Comparison of ENCODE assay signal across 15 cellular contexts in genomic region chr4:126004936-126005335, GRCh38.
DNase-seq lines count a peak whose midpoint lies in the region; ATAC-seq and TF ChIP-seq lines count a peak whose summit lies in the region.
"Had no signal": no experiment of that assay in that cellular context is flagged by ENCODE, and none has a peak within 500 bp of the region (broad histone marks: within the 10 kb centered on the region; RNA-seq: fewer than 3 reads in every experiment).

No MANE protein-coding gene starts in this region.

- H3K9me3 Mint-ChIP-seq in activated naive CD8-positive, alpha-beta T cell treated with anti-CD3 and anti-CD28 coated beads for 36 hours = peaks cover 4% of the 10 kb centered on the region
- H3K9me3 Mint-ChIP-seq in activated CD4-positive, alpha-beta T cell treated with anti-CD3 and anti-CD28 coated beads, Interleukin-2, amount 10 ng/mL, durations not matched to agents 24 days and 14 days = no peaks in the 10 kb centered on the region
- H3K9me3 Mint-ChIP-seq in stimulated activated naive B cell treated with anti-CD40 and anti-IgM and Interleukin-4, amounts not matched to agents 10 μg/mL and 1 μg/mL and 100 μg/mL, for 72 hours = peaks cover 0 to 2% of the 10 kb centered on the region in 2 donors

- H3K4ac ChIP-seq in trophoblast cell (ENCODE audit: low read depth, low read length) = no peak overlapping the region

- TF ChIP-seq CTCF in RWPE2 (IDR thresholded peaks at IDR 0.05; ENCODE audit: poor library complexity, severe bottlenecking) = no peak

- H3K9me3 ChIP-seq in RWPE2 (ENCODE audit: severe bottlenecking) (no peaks in the 10 kb centered on the region), trophoblast cell (ENCODE audit: insufficient read depth, low read depth, low read length) (no peaks in the 10 kb centered on the region)
- H3K9me3 ChIP-seq: mucosa of descending colon had no signal

- H3K27ac ChIP-seq in RWPE2 (ENCODE audit: poor library complexity, severe bottlenecking) (no peak overlapping the region), trophoblast cell (ENCODE audit: low read depth, low read length) (no peak overlapping the region)

- no peaks in the 10 kb centered on the region for H3K36me3 ChIP-seq in RWPE2 (ENCODE audit: low read depth)
- H3K36me3 ChIP-seq in trophoblast cell (ENCODE audit: control insufficient read depth in 1 of 2, insufficient read depth in 2 of 2, low read length in 2 of 2) = no peaks in the 10 kb centered on the region

- H3K9ac ChIP-seq in trophoblast cell (ENCODE audit: low read length) = no peak overlapping the region

- no peak overlapping the region for H2BK12ac ChIP-seq in trophoblast cell (ENCODE audit: low read length)

- H3K27me3 ChIP-seq in RWPE2 (ENCODE audit: insufficient read depth, poor library complexity, severe bottlenecking) (no peaks in the 10 kb centered on the region), trophoblast cell (ENCODE audit: insufficient read depth, low read length) (no peaks in the 10 kb centered on the region)

- no peak overlapping the region for H4K91ac ChIP-seq in trophoblast cell (ENCODE audit: low read depth, low read length)

- H3K4me1 ChIP-seq in RWPE2 (ENCODE audit: insufficient read depth, poor library complexity, severe bottlenecking) (no peaks in the 10 kb centered on the region), trophoblast cell (ENCODE audit: control insufficient read depth in 1 of 2, insufficient read depth in 2 of 2, low read length in 2 of 2) (peaks cover 0 to 3% of the 10 kb centered on the region in 2 experiments)

- no peak overlapping the region for H4K12ac ChIP-seq in trophoblast cell (ENCODE audit: low read depth, low read length)

- no peak overlapping the region for H2BK5ac ChIP-seq in trophoblast cell (ENCODE audit: low read depth, low read length, poor library complexity)

- H2BK120ac ChIP-seq in trophoblast cell (ENCODE audit: insufficient read depth, low read length, poor library complexity) = no peak overlapping the region

- H3K4me2 ChIP-seq in trophoblast cell (ENCODE audit: low read length) = peak overlapping the region; percentile 33

- no peak overlapping the region for H3K14ac ChIP-seq in trophoblast cell (ENCODE audit: low read length)

- no peaks in the 10 kb centered on the region for H3K27me3 Mint-ChIP-seq in activated naive CD8-positive, alpha-beta T cell treated with anti-CD3 and anti-CD28 coated beads for 36 hours
- no peaks in the 10 kb centered on the region for H3K27me3 Mint-ChIP-seq in activated CD4-positive, alpha-beta T cell treated with anti-CD3 and anti-CD28 coated beads, Interleukin-2, amount 10 ng/mL, durations not matched to agents 24 days and 14 days
- no peaks in the 10 kb centered on the region for H3K27me3 Mint-ChIP-seq in stimulated activated naive B cell treated with anti-CD40 and anti-IgM and Interleukin-4, amounts not matched to agents 10 μg/mL and 1 μg/mL and 100 μg/mL, for 72 hours
- H3K27me3 Mint-ChIP-seq: activated B cell treated with CpG ODN at 0.5 μM for 24 hours; stimulated activated naive CD8-positive, alpha-beta T cell treated with anti-CD3 and anti-CD28 coated beads, Interleukin-15, amount 100 ng/mL, for 72 hours had no signal

- no peak overlapping the region for H4K8ac ChIP-seq in trophoblast cell (ENCODE audit: low read depth, low read length)

- no CpG with 5 or more reads among the region's 4 CpGs for WGBS in trophoblast cell (ENCODE audit: extremely low coverage, insufficient coverage, insufficient read length)

- H3K79me1 ChIP-seq in trophoblast cell (ENCODE audit: low read length) = no peaks in the 10 kb centered on the region

- H2AK5ac ChIP-seq in trophoblast cell (ENCODE audit: low read length) = no peak overlapping the region

- H3K18ac ChIP-seq in trophoblast cell (ENCODE audit: low read length) = no peak overlapping the region

- DNase-seq in GM03348 (ENCODE audit: low spot score) (peak; percentile 38), RWPE2 (ENCODE audit: low spot score) (no peak), fibroblast of peridontal ligament (ENCODE audit: extremely low read depth) (peak; percentile 59), trophoblast cell (peak; percentile 2), dedifferentiated amniotic fluid mesenchymal stem cell (ENCODE audit: extremely low spot score) (no peak)
- DNase-seq in activated naive CD8-positive, alpha-beta T cell treated with anti-CD3 and anti-CD28 coated beads for 36 hours = no peak
- no peak for DNase-seq in activated CD4-positive, alpha-beta T cell treated with anti-CD3 and anti-CD28 coated beads, Interleukin-2, amount 10 ng/mL, durations not matched to agents 24 days and 14 days
- no peak for DNase-seq in stimulated activated naive B cell treated with anti-CD40 and anti-IgM and Interleukin-4, amounts not matched to agents 10 μg/mL and 1 μg/mL and 100 μg/mL, for 72 hours
- DNase-seq: activated B cell treated with CpG ODN at 0.5 μM for 24 hours; activated T-cell treated with anti-CD3 and anti-CD28 coated beads for 4 hours; amygdala; effector CD4-positive, alpha-beta T cell; mucosa of descending colon; NCI-H1694; stimulated activated naive CD8-positive, alpha-beta T cell treated with anti-CD3 and anti-CD28 coated beads, Interleukin-15, amount 100 ng/mL, for 72 hours had no signal

- no peak overlapping the region for H3K27ac Mint-ChIP-seq in activated naive CD8-positive, alpha-beta T cell treated with anti-CD3 and anti-CD28 coated beads for 36 hours
- no peak overlapping the region for H3K27ac Mint-ChIP-seq in activated CD4-positive, alpha-beta T cell treated with anti-CD3 and anti-CD28 coated beads, Interleukin-2, amount 10 ng/mL, durations not matched to agents 24 days and 14 days
- H3K27ac Mint-ChIP-seq in stimulated activated naive B cell treated with anti-CD40 and anti-IgM and Interleukin-4, amounts not matched to agents 10 μg/mL and 1 μg/mL and 100 μg/mL, for 72 hours = no peak overlapping the region
- H3K27ac Mint-ChIP-seq: activated B cell treated with CpG ODN at 0.5 μM for 24 hours; stimulated activated naive CD8-positive, alpha-beta T cell treated with anti-CD3 and anti-CD28 coated beads, Interleukin-15, amount 100 ng/mL, for 72 hours had no signal

- H3K23ac ChIP-seq in trophoblast cell (ENCODE audit: low read length) = no peak overlapping the region

- no peaks in the 10 kb centered on the region for H3K36me3 Mint-ChIP-seq in activated naive CD8-positive, alpha-beta T cell treated with anti-CD3 and anti-CD28 coated beads for 36 hours
- H3K36me3 Mint-ChIP-seq in activated CD4-positive, alpha-beta T cell treated with anti-CD3 and anti-CD28 coated beads, Interleukin-2, amount 10 ng/mL, durations not matched to agents 24 days and 14 days (ENCODE audit: low read depth) = no peaks in the 10 kb centered on the region
- H3K36me3 Mint-ChIP-seq in stimulated activated naive B cell treated with anti-CD40 and anti-IgM and Interleukin-4, amounts not matched to agents 10 μg/mL and 1 μg/mL and 100 μg/mL, for 72 hours = no peaks in the 10 kb centered on the region

- ATAC-seq in RWPE2 (ENCODE audit: low read depth) = peak; percentile 41; the same call in 1 of the 3 replicates
- ATAC-seq in stimulated activated naive B cell treated with anti-CD40 and anti-IgM and Interleukin-4, amounts not matched to agents 10 μg/mL and 1 μg/mL and 100 μg/mL, for 72 hours (replicated peaks) = no peak
- ATAC-seq: mucosa of descending colon; stimulated activated naive CD8-positive, alpha-beta T cell treated with anti-CD3 and anti-CD28 coated beads, Interleukin-15, amount 100 ng/mL, for 72 hours had no signal

- no peak overlapping the region for H3K4me3 Mint-ChIP-seq in activated naive CD8-positive, alpha-beta T cell treated with anti-CD3 and anti-CD28 coated beads for 36 hours
- H3K4me3 Mint-ChIP-seq in activated CD4-positive, alpha-beta T cell treated with anti-CD3 and anti-CD28 coated beads, Interleukin-2, amount 10 ng/mL, durations not matched to agents 24 days and 14 days = no peak overlapping the region
- H3K4me3 Mint-ChIP-seq in stimulated activated naive B cell treated with anti-CD40 and anti-IgM and Interleukin-4, amounts not matched to agents 10 μg/mL and 1 μg/mL and 100 μg/mL, for 72 hours = no peak overlapping the region
- H3K4me3 Mint-ChIP-seq: activated B cell treated with CpG ODN at 0.5 μM for 24 hours; stimulated activated naive CD8-positive, alpha-beta T cell treated with anti-CD3 and anti-CD28 coated beads, Interleukin-15, amount 100 ng/mL, for 72 hours had no signal

- H3K79me2 ChIP-seq in trophoblast cell (ENCODE audit: control insufficient read depth, insufficient read depth, low read length, poor library complexity) = no peaks in the 10 kb centered on the region

- intact Hi-C loops in activated CD4-positive, alpha-beta T cell treated with anti-CD3 and anti-CD28 coated beads, Interleukin-2, amount 10 ng/mL, durations not matched to agents 24 days and 14 days (cut with micrococcal nuclease) = no loop called here

- no peaks in the 10 kb centered on the region for H3K4me1 Mint-ChIP-seq in activated naive CD8-positive, alpha-beta T cell treated with anti-CD3 and anti-CD28 coated beads for 36 hours
- H3K4me1 Mint-ChIP-seq in activated CD4-positive, alpha-beta T cell treated with anti-CD3 and anti-CD28 coated beads, Interleukin-2, amount 10 ng/mL, durations not matched to agents 24 days and 14 days = no peaks in the 10 kb centered on the region
- H3K4me1 Mint-ChIP-seq in stimulated activated naive B cell treated with anti-CD40 and anti-IgM and Interleukin-4, amounts not matched to agents 10 μg/mL and 1 μg/mL and 100 μg/mL, for 72 hours = no peaks in the 10 kb centered on the region
- H3K4me1 Mint-ChIP-seq: activated B cell treated with CpG ODN at 0.5 μM for 24 hours; stimulated activated naive CD8-positive, alpha-beta T cell treated with anti-CD3 and anti-CD28 coated beads, Interleukin-15, amount 100 ng/mL, for 72 hours had no signal

- no peak overlapping the region for H2AFZ ChIP-seq in trophoblast cell (ENCODE audit: insufficient read depth, low read length, poor library complexity)

- H3K4me3 ChIP-seq in RWPE2 (ENCODE audit: severe bottlenecking) (no peak overlapping the region), trophoblast cell (ENCODE audit: low read depth, low read length) (no peak overlapping the region)
- H3K4me3 ChIP-seq: mucosa of descending colon had no signal

Comparison
In these comparisons a context has a peak if more than half of its experiments do, and no peak if none do; other contexts are left out.
1. DNase-seq: peak in GM03348 (single experiment), fibroblast of peridontal ligament (single experiment) and trophoblast cell (2 of 2); none in RWPE2 (single experiment), dedifferentiated amniotic fluid mesenchymal stem cell (single experiment), activated naive CD8-positive, alpha-beta T cell treated with anti-CD3 and anti-CD28 coated beads for 36 hours (single experiment), activated CD4-positive, alpha-beta T cell treated with anti-CD3 and anti-CD28 coated beads, Interleukin-2, amount 10 ng/mL, durations not matched to agents 24 days and 14 days (single experiment) and stimulated activated naive B cell treated with anti-CD40 and anti-IgM and Interleukin-4, amounts not matched to agents 10 μg/mL and 1 μg/mL and 100 μg/mL, for 72 hours (single experiment).